In genomic region chr20:32125511-32125910, GRCh38 we compare ENCODE assay signal across 26 cellular contexts.
"Had no signal": no experiment of that assay in that cellular context is flagged by ENCODE, and none has a peak within 500 bp of the region (broad histone marks: within the 10 kb centered on the region; RNA-seq: fewer than 3 reads in every experiment).

No MANE protein-coding gene starts in this region.

- H3K4me1 ChIP-seq: lower lobe of right lung, pancreas had no signal

- H3K9me3 Mint-ChIP-seq: dendritic cell treated with granulocyte-macrophage colony-stimulating factor and Interleukin-4, amounts not matched to agents 40 ng/mL and 50 ng/mL, for 4 days; naive B cell; natural killer cell treated with Interleukin-12 subunit alpha and Interleukin-12 subunit beta and Interleukin-15 and Interleukin-18, amount 100 ng/mL, for 72 hours; stimulated activated naive B cell treated with anti-CD40 and anti-IgM and Interleukin-4, amounts not matched to agents 10 μg/mL and 1 μg/mL and 100 μg/mL, for 72 hours; stimulated activated naive CD8-positive, alpha-beta T cell treated with anti-CD3 and anti-CD28 coated beads, Interleukin-15, Interleukin-2, amounts not matched to agents 100 ng/mL and 50 ng/mL, for 24 hours had no signal

- DNase-seq: effector CD8-positive, alpha-beta T cell; endodermal cell; foreskin fibroblast; gastrocnemius medialis; head of caudate nucleus; left colon; left ventricle myocardium superior; lower lobe of right lung; mucosa of descending colon; naive B cell; pancreas; retina; stimulated activated CD4-positive, alpha-beta T cell treated with anti-CD3 and anti-CD28 coated beads, Interleukin-15, amount 100 ng/mL, for 24 hours; stimulated activated CD4-positive, alpha-beta T cell treated with anti-CD3 and anti-CD28 coated beads, Interleukin-2, amount 100 ng/mL, for 48 hours; stimulated activated naive B cell treated with anti-CD40 and anti-IgM and Interleukin-4, amounts not matched to agents 10 μg/mL and 1 μg/mL and 100 μg/mL, for 72 hours; trophoblast cell had no signal

- H3K36me3 ChIP-seq: gastrocnemius medialis, neutrophil, pancreas, suprapubic skin had no signal

- H3K27ac ChIP-seq: epithelial cell of prostate, gastrocnemius medialis, lower lobe of right lung, neutrophil, pancreas, skin epidermis, suprapubic skin, vagina had no signal

- H3K4me3 Mint-ChIP-seq: dendritic cell treated with granulocyte-macrophage colony-stimulating factor and Interleukin-4, amounts not matched to agents 40 ng/mL and 50 ng/mL, for 4 days; endodermal cell; naive B cell; natural killer cell treated with Interleukin-12 subunit alpha and Interleukin-12 subunit beta and Interleukin-15 and Interleukin-18, amount 100 ng/mL, for 72 hours; neural crest cell; stimulated activated naive B cell treated with anti-CD40 and anti-IgM and Interleukin-4, amounts not matched to agents 10 μg/mL and 1 μg/mL and 100 μg/mL, for 72 hours; stimulated activated naive CD8-positive, alpha-beta T cell treated with anti-CD3 and anti-CD28 coated beads, Interleukin-15, Interleukin-2, amounts not matched to agents 100 ng/mL and 50 ng/mL, for 24 hours had no signal

- H3K4me3 ChIP-seq: gastrocnemius medialis, lower lobe of right lung, mucosa of descending colon, pancreas, skin epidermis, suprapubic skin, vagina had no signal

- ATAC-seq: esophagus mucosa; gastrocnemius medialis; left colon; left ventricle myocardium superior; lower lobe of right lung; mucosa of descending colon; natural killer cell treated with Interleukin-12 subunit alpha and Interleukin-12 subunit beta and Interleukin-15 and Interleukin-18, amount 100 ng/mL, for 72 hours; pancreas had no signal

- H3K27ac Mint-ChIP-seq: dendritic cell treated with granulocyte-macrophage colony-stimulating factor and Interleukin-4, amounts not matched to agents 40 ng/mL and 50 ng/mL, for 4 days; endodermal cell; natural killer cell treated with Interleukin-12 subunit alpha and Interleukin-12 subunit beta and Interleukin-15 and Interleukin-18, amount 100 ng/mL, for 72 hours; stimulated activated naive CD8-positive, alpha-beta T cell treated with anti-CD3 and anti-CD28 coated beads, Interleukin-15, Interleukin-2, amounts not matched to agents 100 ng/mL and 50 ng/mL, for 24 hours had no signal

- H3K27me3 ChIP-seq: gastrocnemius medialis, neutrophil, pancreas, suprapubic skin, vagina had no signal

- H3K27me3 Mint-ChIP-seq: dendritic cell treated with granulocyte-macrophage colony-stimulating factor and Interleukin-4, amounts not matched to agents 40 ng/mL and 50 ng/mL, for 4 days; naive B cell; natural killer cell treated with Interleukin-12 subunit alpha and Interleukin-12 subunit beta and Interleukin-15 and Interleukin-18, amount 100 ng/mL, for 72 hours; stimulated activated naive B cell treated with anti-CD40 and anti-IgM and Interleukin-4, amounts not matched to agents 10 μg/mL and 1 μg/mL and 100 μg/mL, for 72 hours; stimulated activated naive CD8-positive, alpha-beta T cell treated with anti-CD3 and anti-CD28 coated beads, Interleukin-15, Interleukin-2, amounts not matched to agents 100 ng/mL and 50 ng/mL, for 24 hours had no signal
